Comparison of ENCODE assay signal across 10 cellular contexts in genomic region chr6:227074-227782, GRCh38.
DNase-seq lines count a peak whose midpoint lies in the region; ATAC-seq and TF ChIP-seq lines count a peak whose summit lies in the region.
"Had no signal": no experiment of that assay in that cellular context is flagged by ENCODE, and none has a peak within 500 bp of the region (broad histone marks: within the 10 kb centered on the region; RNA-seq: fewer than 3 reads in every experiment).

No MANE protein-coding gene starts in this region.

- 92 to 95% methylated on average over 11 to 17 of the region's 17 CpGs for WGBS in endodermal cell (ENCODE audit: insufficient coverage in 1 of 2, insufficient read length in 1 of 2), 2 experiments
- 85 to 87% (median 87%) methylated on average over 17 of the region's 17 CpGs for WGBS in ovary, 3 donors

- H3K4me3 Mint-ChIP-seq in endodermal cell: no peak overlapping the region

- no peaks in the 10 kb centered on the region for H3K36me3 ChIP-seq in BLaER1 treated with 17β-estradiol and CSF1 and Interleukin-3, amounts not matched to agents 10 nM and 100 nM
- no peaks in the 10 kb centered on the region for H3K36me3 ChIP-seq in endodermal cell (ENCODE audit: control insufficient read depth, insufficient read depth, low read length)
- H3K36me3 ChIP-seq in ovary: no peaks in the 10 kb centered on the region

- H3K9me3 Mint-ChIP-seq in endodermal cell: peaks cover 4% of the 10 kb centered on the region

- POLR2A ChIA-PET in RWPE1 (lab: Yijun Ruan, JAX; ENCODE audit: low non-redundant PET): no interaction called here

- intact Hi-C loops in ovary (cut with DNase I): no loop called here

- peak overlapping the region in 5 of 11 experiments; percentile 14 to 64 (median 60); a peak in 7 of 22 replicates for H3K27ac ChIP-seq in BLaER1 treated with 17β-estradiol and CSF1 and Interleukin-3, amounts not matched to agents 10 nM and 100 nM
- H3K27ac ChIP-seq in endodermal cell (ENCODE audit: low read depth, low read length) (no peak overlapping the region), RWPE1 (no peak overlapping the region), ovary (no peak overlapping the region)

- no peak for TF ChIP-seq POLR2A in ovary (IDR thresholded peaks at IDR 0.05)

- no peak overlapping the region for H3K4me3 ChIP-seq in BLaER1 treated with 17β-estradiol and CSF1 and Interleukin-3, amounts not matched to agents 10 nM and 100 nM
- H3K4me3 ChIP-seq in endodermal cell (ENCODE audit: low read length): no peak overlapping the region
- no peak overlapping the region for H3K4me3 ChIP-seq in ovary

- H3K27me3 Mint-ChIP-seq in endodermal cell (ENCODE audit: insufficient read depth): no peaks in the 10 kb centered on the region
- H3K27me3 Mint-ChIP-seq: naive thymus-derived CD4-positive, alpha-beta T cell had no signal

- no peaks in the 10 kb centered on the region for H3K36me3 Mint-ChIP-seq in endodermal cell (ENCODE audit: low read depth)

- H3K9ac ChIP-seq in BLaER1 treated with 17β-estradiol and CSF1 and Interleukin-3, amounts not matched to agents 10 nM and 100 nM: peak overlapping the region in 5 of 11 experiments; percentile 7 to 68 (median 50); a peak in 6 of 22 replicates
- H3K9ac ChIP-seq in endodermal cell (ENCODE audit: extremely low read depth, low read length, poor library complexity, severe bottlenecking): no peak overlapping the region

- no peak overlapping the region for H3K27ac Mint-ChIP-seq in endodermal cell

- no peaks in the 10 kb centered on the region for H4K20me1 ChIP-seq in BLaER1 treated with 17β-estradiol and CSF1 and Interleukin-3, amounts not matched to agents 10 nM and 100 nM

- TF ChIP-seq EP300 in ovary (IDR thresholded peaks at IDR 0.05): no peak

- H3K27me3 ChIP-seq in BLaER1 treated with 17β-estradiol and CSF1 and Interleukin-3, amounts not matched to agents 10 nM and 100 nM: peaks cover 0 to 9% (median 0%) of the 10 kb centered on the region in 11 experiments; a peak in 1 of 22 replicates
- H3K27me3 ChIP-seq in endodermal cell (ENCODE audit: control insufficient read depth, insufficient read depth, low read length, poor library complexity, severe bottlenecking) (no peaks in the 10 kb centered on the region), ovary (no peaks in the 10 kb centered on the region)

- H3K4me1 ChIP-seq in BLaER1 treated with 17β-estradiol and CSF1 and Interleukin-3, amounts not matched to agents 10 nM and 100 nM: peaks cover 33 to 47% (median 42%) of the 10 kb centered on the region in 10 experiments
- no peaks in the 10 kb centered on the region for H3K4me1 ChIP-seq in endodermal cell (ENCODE audit: control insufficient read depth, insufficient read depth, low read length)
- no peaks in the 10 kb centered on the region for H3K4me1 ChIP-seq in ovary (ENCODE audit: insufficient read depth)

- DNase-seq in endodermal cell (peak; percentile 39), RWPE1 (ENCODE audit: low spot score) (no peak), ovary (no peak), NCI-H446 (lab: John Stamatoyannopoulos, UW) (no peak)
- DNase-seq: activated CD4-positive, alpha-beta T cell treated with anti-CD3 and anti-CD28 coated beads, Interleukin-2, amount 50 U/mL, for 48 hours; naive thymus-derived CD4-positive, alpha-beta T cell had no signal

- peak; percentile 18 for ATAC-seq in GM19025 (IDR thresholded peaks at IDR 0.05; ENCODE audit: low read depth, unreplicated experiment)
- peak; percentile 27 for ATAC-seq in HG03135 (IDR thresholded peaks at IDR 0.05; ENCODE audit: unreplicated experiment)
- no peak for ATAC-seq in GM21526 (IDR thresholded peaks at IDR 0.05; ENCODE audit: low FRiP score, unreplicated experiment)
- ATAC-seq: naive thymus-derived CD4-positive, alpha-beta T cell had no signal

- peak overlapping the region; percentile 49 to 86 (median 73) for H3K4me2 ChIP-seq in BLaER1 treated with 17β-estradiol and CSF1 and Interleukin-3, amounts not matched to agents 10 nM and 100 nM

- H3K9me3 ChIP-seq in BLaER1 treated with 17β-estradiol and CSF1 and Interleukin-3, amounts not matched to agents 10 nM and 100 nM (replicated peaks in 1 of 11): no peaks in the 10 kb centered on the region
- H3K9me3 ChIP-seq in endodermal cell (ENCODE audit: control insufficient read depth, low read length): no peaks in the 10 kb centered on the region
- H3K9me3 ChIP-seq in ovary: no peaks in the 10 kb centered on the region

- CTCF ChIA-PET in RWPE1 (lab: Yijun Ruan, JAX): no interaction called here

- TF ChIP-seq CTCF in endodermal cell (conservative IDR thresholded peaks at IDR 0.05) (no peak), RWPE1 (conservative IDR thresholded peaks at IDR 0.05; ENCODE audit: low read depth) (no peak), ovary (IDR thresholded peaks at IDR 0.05) (no peak)

- no peaks in the 10 kb centered on the region for H3K4me1 Mint-ChIP-seq in endodermal cell
